Comparison of ENCODE assay signal across 8 cellular contexts in the genomic region with DNA sequence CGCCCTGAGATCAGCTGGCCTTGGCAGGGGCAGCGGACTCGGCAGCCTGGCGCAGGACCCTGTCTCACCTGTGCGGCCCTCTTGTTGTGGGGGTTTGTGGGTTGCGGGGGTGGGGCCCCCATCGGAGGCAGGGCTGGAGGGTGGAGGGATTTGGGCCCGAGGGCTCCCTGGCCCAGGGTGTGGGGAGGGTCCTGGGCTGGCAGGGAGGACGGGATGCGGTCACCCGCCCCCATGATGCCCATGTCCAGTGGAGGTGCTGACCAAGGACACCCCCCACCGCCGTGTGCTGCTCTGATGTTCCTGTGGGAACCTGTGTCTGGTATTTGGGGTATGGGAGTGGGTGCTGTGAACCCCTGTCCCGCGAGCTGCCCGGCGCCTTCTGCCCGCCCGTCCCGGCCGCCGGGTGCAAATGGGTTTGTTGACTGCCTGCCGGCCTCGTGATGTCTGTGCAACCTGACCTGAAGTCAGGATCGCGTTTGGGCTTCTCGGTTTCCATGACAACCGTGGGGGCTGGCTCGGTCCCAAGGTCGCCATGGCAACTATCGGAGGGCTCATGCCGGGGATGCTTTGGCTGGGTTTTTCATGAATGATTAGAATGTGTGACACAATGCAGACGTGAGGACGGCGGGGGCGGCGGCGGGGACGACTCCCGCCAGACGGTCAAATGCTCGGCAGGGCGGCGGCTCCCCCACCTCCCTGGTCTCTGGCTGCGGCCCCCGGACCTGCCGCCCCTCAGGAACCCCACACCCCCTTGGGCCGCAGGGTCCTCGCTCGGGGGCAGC. TPM values are rescaled to one million over a fixed set of nuclear protein-coding genes. Genes with fewer than 3 reads are reported as not detected.
DNase-seq lines count a peak whose midpoint lies in the region; ATAC-seq and TF ChIP-seq lines count a peak whose summit lies in the region.

No MANE protein-coding gene starts in this region.

- DNase-seq in activated CD4-positive, alpha-beta T cell treated with anti-CD3 and anti-CD28 coated beads, Interleukin-2, amount 10 ng/mL, durations not matched to agents 7 days and 5 days = peak; percentile 26
- no peak for DNase-seq in activated CD4-positive, alpha-beta T cell treated with anti-CD3 and anti-CD28 coated beads, Interleukin-2, amount 50 U/mL, for 4 hours
- DNase-seq in amniotic epithelial cell (ENCODE audit: low read depth) = peak; percentile 97
- peak; percentile 91 to 95 (median 93) for DNase-seq in heart left ventricle
- peak; percentile 99 for DNase-seq in posterior vena cava (ENCODE audit: low spot score)
- no peak for DNase-seq in stimulated activated CD4-positive, alpha-beta T cell treated with anti-CD3 and anti-CD28 coated beads, Interleukin-15, amount 100 ng/mL, for 24 hours

- peak; percentile 13 to 61 (median 43) for ATAC-seq in heart left ventricle
- ATAC-seq in HG03139 (IDR thresholded peaks at IDR 0.05; ENCODE audit: unreplicated experiment) = no peak
- ATAC-seq in GM19452 (IDR thresholded peaks at IDR 0.05; ENCODE audit: unreplicated experiment) = no peak

- H3K9me3 ChIP-seq in heart left ventricle = no peaks in the 10 kb centered on the region

- no peak for TF ChIP-seq CTCF in heart left ventricle (IDR thresholded peaks at IDR 0.05)

- CTCF ChIA-PET in activated CD4-positive, alpha-beta T cell treated with anti-CD3 and anti-CD28 coated beads, Interleukin-2, amount 10 ng/mL, durations not matched to agents 7 days and 5 days (lab: Charles Lee) = no interaction called here

- peaks cover 0 to 54% (median 39%) of the 10 kb centered on the region in 9 donors for H3K36me3 ChIP-seq in heart left ventricle

- H3K36me3 Mint-ChIP-seq in activated CD4-positive, alpha-beta T cell treated with anti-CD3 and anti-CD28 coated beads, Interleukin-2, amount 10 ng/mL, durations not matched to agents 7 days and 5 days (ENCODE audit: low read depth) = peaks cover 4% of the 10 kb centered on the region

- peak overlapping the region; percentile 93 to 100 (median 98) for H3K27ac ChIP-seq in heart left ventricle

- TF ChIP-seq POLR2A in heart left ventricle (IDR thresholded peaks at IDR 0.05) = peak in 1 of 2 donors; percentile 52

- no peak overlapping the region for H3K27ac Mint-ChIP-seq in activated CD4-positive, alpha-beta T cell treated with anti-CD3 and anti-CD28 coated beads, Interleukin-2, amount 10 ng/mL, durations not matched to agents 7 days and 5 days

- POLR2A ChIA-PET in activated CD4-positive, alpha-beta T cell treated with anti-CD3 and anti-CD28 coated beads, Interleukin-2, amount 10 ng/mL, durations not matched to agents 7 days and 5 days (lab: Charles Lee) = no interaction called here

- no peaks in the 10 kb centered on the region for H3K27me3 ChIP-seq in heart left ventricle

- no peaks in the 10 kb centered on the region for H3K9me3 Mint-ChIP-seq in activated CD4-positive, alpha-beta T cell treated with anti-CD3 and anti-CD28 coated beads, Interleukin-2, amount 10 ng/mL, durations not matched to agents 7 days and 5 days

- H3K4me1 ChIP-seq in heart left ventricle = peaks cover 22 to 67% (median 53%) of the 10 kb centered on the region in 12 donors

- H3K27me3 Mint-ChIP-seq in activated CD4-positive, alpha-beta T cell treated with anti-CD3 and anti-CD28 coated beads, Interleukin-2, amount 10 ng/mL, durations not matched to agents 7 days and 5 days = no peaks in the 10 kb centered on the region

- intact Hi-C loops in heart left ventricle (cut with DNase I) = loop anchor here in 1 of 10 donors (2.0 kb wide), 1 partner anchor 33 kb away; a partner anchor contains a TSS
- intact Hi-C loops in posterior vena cava (cut with DNase I) = no loop called here

- WGBS in heart left ventricle, 4 donors = 13 to 18% (median 16%) methylated on average over 23 to 50 of the region's 50 CpGs

- peaks cover 18% of the 10 kb centered on the region for H3K4me1 Mint-ChIP-seq in activated CD4-positive, alpha-beta T cell treated with anti-CD3 and anti-CD28 coated beads, Interleukin-2, amount 10 ng/mL, durations not matched to agents 7 days and 5 days

- peak overlapping the region; percentile 30 to 71 (median 58) for H3K4me3 ChIP-seq in heart left ventricle

- H3K4me3 Mint-ChIP-seq in activated CD4-positive, alpha-beta T cell treated with anti-CD3 and anti-CD28 coated beads, Interleukin-2, amount 10 ng/mL, durations not matched to agents 7 days and 5 days = no peak overlapping the region

RNA-seq across cellular contexts. Expression of a gene that starts 7.3 kb away (rescaled TPM):
- 10 to 100 TPM; 24.7 to 29.3 TPM for total RNA-seq in activated CD4-positive, alpha-beta T cell treated with anti-CD3 and anti-CD28 coated beads, Interleukin-2, amount 10 ng/mL, durations not matched to agents 7 days and 5 days
- total RNA-seq in heart left ventricle (100 to 1,000 TPM in 5 of 9 donors, 10 to 100 TPM in 4; 34.3 to 138 (median 121) TPM), posterior vena cava (100 to 1,000 TPM in 1 of 2 donors, 10 to 100 TPM in 1; 49.4 to 138 TPM)
- polyA plus RNA-seq in heart left ventricle = 100 to 1,000 TPM in 1 of 2 donors, 10 to 100 TPM in 1; 94.8 to 165 TPM

RNA-seq across cellular contexts. Expression of a gene that starts 18.2 kb away (rescaled TPM):
- not detected for total RNA-seq in activated CD4-positive, alpha-beta T cell treated with anti-CD3 and anti-CD28 coated beads, Interleukin-2, amount 10 ng/mL, durations not matched to agents 7 days and 5 days
- total RNA-seq in heart left ventricle (under 1 TPM; 0.19 to 0.85 (median 0.47) TPM), posterior vena cava (not detected)
- under 1 TPM; 0.19 to 0.99 TPM for polyA plus RNA-seq in heart left ventricle

RNA-seq across cellular contexts. Expression of a gene that starts 32.0 kb away (rescaled TPM):
- 10 to 100 TPM; 23.1 to 29.3 TPM for total RNA-seq in activated CD4-positive, alpha-beta T cell treated with anti-CD3 and anti-CD28 coated beads, Interleukin-2, amount 10 ng/mL, durations not matched to agents 7 days and 5 days
- total RNA-seq in heart left ventricle = 10 to 100 TPM in 8 of 9 donors, 1 to 10 TPM in 1; 7.3 to 27.6 (median 13.3) TPM
- polyA plus RNA-seq in heart left ventricle = 10 to 100 TPM; 34.3 to 36.5 TPM
- 10 to 100 TPM; 13.9 to 19.0 TPM for total RNA-seq in posterior vena cava

RNA-seq across cellular contexts. Expression of a gene that starts 33.6 kb away (rescaled TPM):
- 100 to 1,000 TPM in 1 of 2 experiments, 10 to 100 TPM in 1; 90.6 to 104 TPM for total RNA-seq in activated CD4-positive, alpha-beta T cell treated with anti-CD3 and anti-CD28 coated beads, Interleukin-2, amount 10 ng/mL, durations not matched to agents 7 days and 5 days
- 10 to 100 TPM; 35.5 to 67.4 (median 45.3) TPM for total RNA-seq in heart left ventricle
- polyA plus RNA-seq in heart left ventricle = 10 to 100 TPM; 41.9 to 46.0 TPM
- 10 to 100 TPM; 50.3 to 55.1 TPM for total RNA-seq in posterior vena cava

Comparison
In these comparisons a context has a peak if more than half of its experiments do, and no peak if none do; other contexts are left out.
1. DNase-seq: peak in activated CD4-positive, alpha-beta T cell treated with anti-CD3 and anti-CD28 coated beads, Interleukin-2, amount 10 ng/mL, durations not matched to agents 7 days and 5 days (single experiment), amniotic epithelial cell (single experiment), heart left ventricle (5 of 5) and posterior vena cava (single experiment); none in activated CD4-positive, alpha-beta T cell treated with anti-CD3 and anti-CD28 coated beads, Interleukin-2, amount 50 U/mL, for 4 hours (0 of 2) and stimulated activated CD4-positive, alpha-beta T cell treated with anti-CD3 and anti-CD28 coated beads, Interleukin-15, amount 100 ng/mL, for 24 hours (single experiment).
2. ATAC-seq: peak in heart left ventricle (4 of 4); none in HG03139 (single experiment) and GM19452 (single experiment).